18 cellular contexts compared by ENCODE assay signal in genomic region chr18:25038261-25038660, GRCh38.
DNase-seq lines count a peak whose midpoint lies in the region; ATAC-seq and TF ChIP-seq lines count a peak whose summit lies in the region.
"Had no signal": no experiment of that assay in that cellular context is flagged by ENCODE, and none has a peak within 500 bp of the region (broad histone marks: within the 10 kb centered on the region; RNA-seq: fewer than 3 reads in every experiment).

No MANE protein-coding gene starts in this region.

- H3K14ac ChIP-seq in neuronal stem cell (ENCODE audit: low read length), result no peak overlapping the region

- H4K91ac ChIP-seq in neuronal stem cell (ENCODE audit: low read depth, low read length, poor library complexity), result no peak overlapping the region

- H3K23ac ChIP-seq in neuronal stem cell (ENCODE audit: low read depth, low read length, poor library complexity), result no peak overlapping the region

- no peaks in the 10 kb centered on the region for H3K79me1 ChIP-seq in neuronal stem cell (ENCODE audit: low read depth, low read length)

- no peak overlapping the region for H2BK120ac ChIP-seq in neuronal stem cell (ENCODE audit: low read depth, low read length)

- no peak for TF ChIP-seq CTCF in endodermal cell (conservative IDR thresholded peaks at IDR 0.05)

- H3K27ac ChIP-seq in endodermal cell (ENCODE audit: low read depth, low read length) (peak overlapping the region; percentile 37), neuronal stem cell (replicated peaks; ENCODE audit: low read length) (no peak overlapping the region)
- H3K27ac ChIP-seq: HL-60, PC-9, SJCRH30 had no signal

- H2AK5ac ChIP-seq in neuronal stem cell (ENCODE audit: low read depth, low read length), result no peak overlapping the region

- H3K27me3 Mint-ChIP-seq in endodermal cell (ENCODE audit: insufficient read depth), result peaks cover 76% of the 10 kb centered on the region

- no peak for ATAC-seq in GM21786 (IDR thresholded peaks at IDR 0.05; ENCODE audit: unreplicated experiment)

- peaks cover 34% of the 10 kb centered on the region for H3K4me1 Mint-ChIP-seq in endodermal cell
- H3K4me1 Mint-ChIP-seq: CD8-positive, alpha-beta memory T cell had no signal

- H3K9me3 Mint-ChIP-seq in endodermal cell, result no peaks in the 10 kb centered on the region
- H3K9me3 Mint-ChIP-seq: T-helper 1 cell treated with Interleukin-12 subunit alpha and Interleukin-12 subunit beta and Interleukin-4 antibody, amounts not matched to agents 30 μg/mL and 1 μg/mL, for 36 hours had no signal

- H3K36me3 ChIP-seq in HAP-1 (replicated peaks), result no peaks in the 10 kb centered on the region
- H3K36me3 ChIP-seq in endodermal cell (ENCODE audit: control insufficient read depth, insufficient read depth, low read length), result no peaks in the 10 kb centered on the region
- H3K36me3 ChIP-seq in neuronal stem cell (replicated peaks in 1 of 2; ENCODE audit: control insufficient read depth in 2 of 2, insufficient read depth in 2 of 2, low read length in 2 of 2), result no peaks in the 10 kb centered on the region
- H3K36me3 ChIP-seq: SJCRH30 had no signal

- no peak overlapping the region for H3K4me3 ChIP-seq in HAP-1
- H3K4me3 ChIP-seq in endodermal cell (ENCODE audit: low read length), result no peak overlapping the region
- H3K4me3 ChIP-seq in neuronal stem cell (ENCODE audit: low read length in 2 of 2), result no peak overlapping the region
- H3K4me3 ChIP-seq: PC-9, SJCRH30 had no signal

- H3K9me3 ChIP-seq in HAP-1, result no peaks in the 10 kb centered on the region
- peaks cover 8% of the 10 kb centered on the region for H3K9me3 ChIP-seq in endodermal cell (ENCODE audit: control insufficient read depth, low read length)
- H3K9me3 ChIP-seq in neuronal stem cell (replicated peaks in 1 of 2; ENCODE audit: control insufficient read depth in 2 of 2, insufficient read depth in 1 of 2, low read depth in 1 of 2, low read length in 2 of 2), result no peaks in the 10 kb centered on the region
- H3K9me3 ChIP-seq: SJCRH30 had no signal

- H3K4me2 ChIP-seq in neuronal stem cell (ENCODE audit: insufficient read depth, low read length, poor library complexity, severe bottlenecking), result no peak overlapping the region
- H3K4me2 ChIP-seq: PC-9 had no signal

- H2AFZ ChIP-seq in neuronal stem cell (ENCODE audit: low read length), result peak overlapping the region; percentile 11
- H2AFZ ChIP-seq: PC-9 had no signal

- H3K36me3 Mint-ChIP-seq in endodermal cell (ENCODE audit: low read depth), result no peaks in the 10 kb centered on the region
- H3K36me3 Mint-ChIP-seq: CD8-positive, alpha-beta memory T cell had no signal

- H3K9ac ChIP-seq in endodermal cell (ENCODE audit: extremely low read depth, low read length, poor library complexity, severe bottlenecking) (no peak overlapping the region), neuronal stem cell (ENCODE audit: low read depth, low read length, poor library complexity) (no peak overlapping the region)

- no peak overlapping the region for H3K18ac ChIP-seq in neuronal stem cell (ENCODE audit: low read length)

- no peak overlapping the region for H2BK15ac ChIP-seq in neuronal stem cell (ENCODE audit: low read length)

- WGBS in endodermal cell (ENCODE audit: insufficient coverage in 1 of 2, insufficient read length in 1 of 2), 2 experiments, result 67 to 91% methylated on average over 8 of the region's 8 CpGs
- WGBS in neuronal stem cell (ENCODE audit: extremely low coverage in 2 of 2, insufficient read length in 2 of 2, insufficient replicate concordance in 1 of 2), 2 donors, result no CpG with 5 or more reads among the region's 8 CpGs

- no peak overlapping the region for H3K4me3 Mint-ChIP-seq in endodermal cell
- H3K4me3 Mint-ChIP-seq: CD8-positive, alpha-beta memory T cell; T-helper 1 cell treated with Interleukin-12 subunit alpha and Interleukin-12 subunit beta and Interleukin-4 antibody, amounts not matched to agents 30 μg/mL and 1 μg/mL, for 36 hours had no signal

- in situ Hi-C loops in HAP-1 (cut with MboI; ENCODE audit: low sequenced_read_pairs), result no loop called here

- no peak overlapping the region for H2BK12ac ChIP-seq in neuronal stem cell (ENCODE audit: low read length)

- peaks cover 9% of the 10 kb centered on the region for H3K4me1 ChIP-seq in HAP-1
- peaks cover 11% of the 10 kb centered on the region for H3K4me1 ChIP-seq in endodermal cell (ENCODE audit: control insufficient read depth, insufficient read depth, low read length)
- H3K4me1 ChIP-seq in neuronal stem cell (ENCODE audit: control insufficient read depth in 2 of 2, insufficient read depth in 1 of 2, low read depth in 1 of 2, low read length in 2 of 2), result peaks cover 8 to 15% of the 10 kb centered on the region in 2 donors

- DNase-seq in HAP-1 (ENCODE audit: low spot score in 2 of 2), result peak; percentile 64 to 67
- DNase-seq in NCI-H1436 treated with DMSO at 0.1 percent for 48 hours (lab: John Stamatoyannopoulos, UW), result peak; percentile 43
- no peak for DNase-seq in endodermal cell
- DNase-seq in neuronal stem cell (ENCODE audit: low spot score), result peak; percentile 37
- DNase-seq in HEK293T (ENCODE audit: extremely low spot score), result no peak
- no peak for DNase-seq in epidermal melanocyte (ENCODE audit: insufficient read length, low spot score)
- DNase-seq: ACHN; C1 segment of cervical spinal cord; CD8-positive, alpha-beta memory T cell; DND-41; NCI-H1694; NCI-H2107; NCI-H526; PC-9 had no signal

- CTCF ChIA-PET in HEK293T (lab: Yijun Ruan, JAX), result interaction anchor here (0.6 to 0.7 kb wide), 2 partner anchors 16 to 1884 kb away, joined by 3 read pairs; no protein-coding TSS in a partner anchor

- no peak overlapping the region for H2BK5ac ChIP-seq in neuronal stem cell (ENCODE audit: low read length)

- H3K27ac Mint-ChIP-seq in endodermal cell, result no peak overlapping the region
- H3K27ac Mint-ChIP-seq: CD8-positive, alpha-beta memory T cell; T-helper 1 cell treated with Interleukin-12 subunit alpha and Interleukin-12 subunit beta and Interleukin-4 antibody, amounts not matched to agents 30 μg/mL and 1 μg/mL, for 36 hours had no signal

- H4K8ac ChIP-seq in neuronal stem cell (ENCODE audit: low read depth, low read length), result no peak overlapping the region

- POLR2A ChIA-PET in HEK293T (lab: Yijun Ruan, JAX), result no interaction called here

- H3K4ac ChIP-seq in neuronal stem cell (ENCODE audit: low read length), result no peak overlapping the region

- H3K27me3 ChIP-seq in HAP-1 (ENCODE audit: low read depth), result no peaks in the 10 kb centered on the region
- H3K27me3 ChIP-seq in endodermal cell (ENCODE audit: control insufficient read depth, insufficient read depth, low read length, poor library complexity, severe bottlenecking), result peaks cover 47% of the 10 kb centered on the region
- H3K27me3 ChIP-seq in neuronal stem cell (ENCODE audit: control insufficient read depth in 3 of 3, insufficient read depth in 3 of 3, low read depth in 1 of 3, low read length in 3 of 3), result no peaks in the 10 kb centered on the region
- H3K27me3 ChIP-seq: SJCRH30 had no signal

TF ChIP-seq in HEK293T, 16 proteins besides CTCF, POLR2A, EP300 and RAD21:
- TF ChIP-seq PKNOX1 (IDR thresholded peaks at IDR 0.05) (no peak), SUZ12 (IDR thresholded peaks at IDR 0.05) (no peak), ARNT (IDR thresholded peaks at IDR 0.05) (no peak), HDGF (IDR thresholded peaks at IDR 0.05; ENCODE audit: borderline replicate concordance) (no peak), LEF1 (IDR thresholded peaks at IDR 0.05; ENCODE audit: borderline replicate concordance) (no peak), ZNF384 (IDR thresholded peaks at IDR 0.05) (no peak), ELF4 (IDR thresholded peaks at IDR 0.05) (no peak), SP1 (IDR thresholded peaks at IDR 0.05) (no peak), L3MBTL2 (conservative IDR thresholded peaks at IDR 0.05) (no peak), BHLHE40 (IDR thresholded peaks at IDR 0.05; ENCODE audit: borderline replicate concordance) (no peak), TARDBP (IDR thresholded peaks at IDR 0.05) (no peak), CTBP1 (IDR thresholded peaks at IDR 0.05; ENCODE audit: borderline replicate concordance) (no peak)

Comparison
In these comparisons a context has a peak if more than half of its experiments do, and no peak if none do; other contexts are left out.
1. DNase-seq: peak in HAP-1 (2 of 2), NCI-H1436 treated with DMSO at 0.1 percent for 48 hours (single experiment) and neuronal stem cell (single experiment); none in endodermal cell (single experiment), HEK293T (single experiment) and epidermal melanocyte (single experiment).